ENCODE assay signal across 9 cellular contexts in the genomic region with DNA sequence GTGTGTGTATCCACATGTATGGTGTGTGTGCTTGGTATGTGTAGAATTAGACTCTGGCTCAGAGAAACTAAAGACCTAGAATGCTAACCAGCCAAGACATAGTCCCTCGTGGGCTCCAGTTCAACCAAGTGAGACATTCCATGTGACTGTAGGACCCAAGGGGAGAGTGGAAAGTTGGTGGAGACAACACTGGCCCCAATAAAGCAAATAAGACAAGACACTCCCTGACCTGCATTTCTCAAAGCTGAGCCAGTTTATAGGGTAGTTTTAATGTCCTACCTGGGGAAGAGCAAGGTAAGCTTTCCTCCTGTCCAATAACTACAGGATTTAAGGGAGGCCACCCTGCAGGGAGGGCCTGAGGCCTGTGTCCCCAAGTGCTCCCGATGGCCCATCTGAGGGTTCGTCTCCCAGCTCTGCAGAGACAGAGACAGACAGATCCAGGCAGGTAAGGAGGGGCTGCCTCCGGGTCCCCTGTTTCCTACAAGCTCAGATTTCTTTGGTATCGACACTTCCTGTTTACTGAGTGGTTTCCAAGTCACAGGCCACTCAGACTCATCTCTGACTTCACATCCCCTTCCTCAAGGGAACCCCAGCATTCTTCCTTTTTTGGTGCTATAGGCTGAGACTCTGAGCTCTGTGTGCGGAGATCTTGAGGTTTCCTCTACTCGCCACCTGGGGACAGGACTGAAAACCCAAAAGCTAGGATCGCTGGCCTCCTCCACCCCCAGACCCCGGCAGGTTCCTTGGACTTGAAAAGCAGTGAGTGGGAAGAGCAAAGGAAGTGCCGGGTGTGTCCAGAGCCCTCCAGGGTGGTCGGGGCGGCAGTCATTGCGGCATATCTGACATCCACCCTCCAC. TPM values are rescaled to one million over a fixed set of nuclear protein-coding genes. Genes with fewer than 3 reads are reported as not detected.
A peak's percentile ranks its signal among the peaks of the same experiment; 100 is the strongest.
DNase-seq lines count a peak whose midpoint lies in the region; ATAC-seq, FAIRE-seq and TF ChIP-seq lines count a peak whose summit lies in the region.
"Had no signal": no experiment of that assay in that cellular context is flagged by ENCODE, and none has a peak within 500 bp of the region (broad histone marks: within the 10 kb centered on the region; RNA-seq: fewer than 3 reads in every experiment).

No MANE protein-coding gene starts in this region.

- peak; percentile 89 for FAIRE-seq in endothelial cell of umbilical vein (lab: Jason Lieb, UNC)
- FAIRE-seq: A204.1 had no signal

- TF ChIP-seq POLR2A in endothelial cell of umbilical vein (IDR thresholded peaks at IDR 0.05; ENCODE audit: low read depth, low read length): no peak

- dilution Hi-C loops in endothelial cell of umbilical vein (cut with MboI; ENCODE audit: extremely low pct_ligation_motif_present, low sequenced_read_pairs): no loop called here

- peak overlapping the region; percentile 32 for H3K4me2 ChIP-seq in endothelial cell of umbilical vein (ENCODE audit: insufficient read depth, low read length)

- H3K27ac ChIP-seq in endothelial cell of umbilical vein (ENCODE audit: insufficient read depth, low read depth, low read length): peak overlapping the region; percentile 21
- peak overlapping the region; percentile 53 for H3K27ac ChIP-seq in rectal smooth muscle tissue (ENCODE audit: low read depth, low read length)
- no peak overlapping the region for H3K27ac ChIP-seq in foreskin keratinocyte

- no peaks in the 10 kb centered on the region for H3K9me3 ChIP-seq in endothelial cell of umbilical vein (replicated peaks; ENCODE audit: control insufficient read depth, insufficient read depth, low read length)

- peak overlapping the region; percentile 53 for H3K9ac ChIP-seq in endothelial cell of umbilical vein (replicated peaks; ENCODE audit: extremely low read depth, insufficient read depth, low read length)
- H3K9ac ChIP-seq in rectal smooth muscle tissue (ENCODE audit: low read length): peak overlapping the region; percentile 59

- ATAC-seq in HG03066 (IDR thresholded peaks at IDR 0.05; ENCODE audit: low read depth, unreplicated experiment) (peak; percentile 59), foreskin keratinocyte (no peak)

- TSS peak; percentile 67 for BruUV-seq in endothelial cell of umbilical vein (replicated peaks; lab: Mats Ljungman, UMichigan)

- peak; percentile 69 for DNase-seq in activated CD4-positive, alpha-beta T cell treated with anti-CD3 and anti-CD28 coated beads for 1 hour
- DNase-seq in activated CD4-positive, alpha-beta T cell treated with anti-CD3 and anti-CD28 coated beads for 48 hours: no peak
- DNase-seq in T-helper 2 cell: peak in 3 of 5 experiments; percentile 55 to 96 (median 90)
- peak; percentile 58 for DNase-seq in endothelial cell of umbilical vein (ENCODE audit: low read depth, low spot score)
- DNase-seq in COR-L47 (lab: John Stamatoyannopoulos, UW): no peak
- no peak for DNase-seq in foreskin keratinocyte

- no peak overlapping the region for H3K4me3 ChIP-seq in endothelial cell of umbilical vein (replicated peaks in 1 of 3; ENCODE audit: insufficient read depth in 1 of 3, low read depth in 1 of 3, low read length in 3 of 3)
- H3K4me3 ChIP-seq in rectal smooth muscle tissue (ENCODE audit: low read length): peak overlapping the region; percentile 33

- TF ChIP-seq CTCF in endothelial cell of umbilical vein (IDR thresholded peaks at IDR 0.05; ENCODE audit: extremely low read depth in 1 of 2, insufficient read depth in 1 of 2, low read depth in 1 of 2, low read length in 2 of 2) (no peak), foreskin keratinocyte (conservative IDR thresholded peaks at IDR 0.05) (no peak)

- H3K27me3 ChIP-seq in endothelial cell of umbilical vein (ENCODE audit: control insufficient read depth in 2 of 2, insufficient read depth in 2 of 2, low read length in 2 of 2): no peaks in the 10 kb centered on the region
- no peaks in the 10 kb centered on the region for H3K27me3 ChIP-seq in rectal smooth muscle tissue (ENCODE audit: control insufficient read depth, insufficient read depth, low read length)
- peaks cover 38% of the 10 kb centered on the region for H3K27me3 ChIP-seq in foreskin keratinocyte

- peaks cover 28% of the 10 kb centered on the region for H3K4me1 ChIP-seq in endothelial cell of umbilical vein (ENCODE audit: control insufficient read depth, extremely low read depth, insufficient read depth, low read length)
- H3K4me1 ChIP-seq in rectal smooth muscle tissue (ENCODE audit: control insufficient read depth, insufficient read depth, low read length): no peaks in the 10 kb centered on the region
- H3K4me1 ChIP-seq in foreskin keratinocyte: no peaks in the 10 kb centered on the region

- no peaks in the 10 kb centered on the region for H3K9me1 ChIP-seq in endothelial cell of umbilical vein (replicated peaks; ENCODE audit: control insufficient read depth, extremely low read depth, insufficient read depth, low read length)

- H3K36me3 ChIP-seq in endothelial cell of umbilical vein (ENCODE audit: control insufficient read depth in 2 of 2, extremely low read depth in 1 of 2, insufficient read depth in 2 of 2, low read length in 2 of 2) (no peaks in the 10 kb centered on the region), rectal smooth muscle tissue (ENCODE audit: control insufficient read depth, insufficient read depth, low read length) (peaks cover 2% of the 10 kb centered on the region)

- POLR2A ChIA-PET in endothelial cell of umbilical vein (lab: Charles Lee): interaction anchor here (1.1 kb wide), 1 partner anchor 136 kb away, joined by 3 read pairs; no protein-coding TSS in a partner anchor

- CTCF ChIA-PET in endothelial cell of umbilical vein (lab: Charles Lee): interaction anchor here (1.0 to 1.3 kb wide), 5 partner anchors 16 to 287 kb away, joined by 3 to 5 read pairs (median 3); no protein-coding TSS in a partner anchor

- H4K20me1 ChIP-seq in endothelial cell of umbilical vein (replicated peaks; ENCODE audit: control insufficient read depth, extremely low read depth, insufficient read depth, low read length): no peaks in the 10 kb centered on the region

- intact Hi-C loops in endothelial cell of umbilical vein (cut with micrococcal nuclease): loop anchor here (2.0 kb wide), 1 partner anchor 137 kb away; no protein-coding TSS in a partner anchor

- H2AFZ ChIP-seq in endothelial cell of umbilical vein (ENCODE audit: low read depth, low read length): peak overlapping the region; percentile 63

- no peaks in the 10 kb centered on the region for H3K79me2 ChIP-seq in endothelial cell of umbilical vein (ENCODE audit: control insufficient read depth, insufficient read depth, low read length)

TF ChIP-seq in endothelial cell of umbilical vein, 7 proteins besides CTCF, POLR2A, EP300 and RAD21:
- TF ChIP-seq POLR2AphosphoS5 (IDR thresholded peaks at IDR 0.05; ENCODE audit: insufficient read depth, low read depth, low read length) (no peak), MYC (IDR thresholded peaks at IDR 0.05; ENCODE audit: low read depth, low read length) (no peak), GATA2 (IDR thresholded peaks at IDR 0.05; ENCODE audit: insufficient read depth, insufficient read length, low read depth, low read length) (no peak), JUN (IDR thresholded peaks at IDR 0.05; ENCODE audit: borderline replicate concordance, insufficient read depth, insufficient read length, low read depth) (peak; percentile 38), EZH2 (IDR thresholded peaks at IDR 0.05; ENCODE audit: borderline replicate concordance, low read depth, low read length, severe bottlenecking) (no peak)
- TF ChIP-seq, protein P1, sequence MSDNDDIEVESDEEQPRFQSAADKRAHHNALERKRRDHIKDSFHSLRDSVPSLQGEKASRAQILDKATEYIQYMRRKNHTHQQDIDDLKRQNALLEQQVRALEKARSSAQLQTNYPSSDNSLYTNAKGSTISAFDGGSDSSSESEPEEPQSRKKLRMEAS (IDR thresholded peaks at IDR 0.05; ENCODE audit: insufficient read depth, insufficient read length): no peak

RNA-seq across cellular contexts. Expression of a gene that starts 9.3 kb away (rescaled TPM):
- total RNA-seq in endothelial cell of umbilical vein (38.6 and 44.7 TPM in 2 replicates), foreskin keratinocyte (not detected in 2 replicates)
- polyA plus RNA-seq in endothelial cell of umbilical vein (18.5 and 21.0 TPM in 2 replicates), foreskin keratinocyte (not detected in 2 replicates)
- polyA plus RNA-seq in endothelial cell of umbilical vein (2011; cell fraction: cytosol; rRNA removed): 19.6 and 20.5 TPM in 2 replicates
- 22.9 and 23.2 TPM in 2 replicates for polyA plus RNA-seq in endothelial cell of umbilical vein (2011; cell fraction: nucleus; rRNA removed)
- 12.7 and 16.3 TPM in 2 replicates for polyA plus RNA-seq in endothelial cell of umbilical vein (2012)
- polyA minus RNA-seq in endothelial cell of umbilical vein: 37.4 TPM in 2 replicates
- polyA minus RNA-seq in endothelial cell of umbilical vein (2011; cell fraction: cytosol; rRNA and poly(A)+ RNA removed): not detected
- polyA minus RNA-seq in endothelial cell of umbilical vein (2011; cell fraction: nucleus; rRNA and poly(A)+ RNA removed): 11.8 and 17.1 TPM in 2 replicates

Comparison
In these comparisons a context has a peak if more than half of its experiments do, and no peak if none do; other contexts are left out.
1. DNase-seq: peak in activated CD4-positive, alpha-beta T cell treated with anti-CD3 and anti-CD28 coated beads for 1 hour (single experiment), T-helper 2 cell (3 of 5) and endothelial cell of umbilical vein (single experiment); none in activated CD4-positive, alpha-beta T cell treated with anti-CD3 and anti-CD28 coated beads for 48 hours (single experiment), COR-L47 (single experiment) and foreskin keratinocyte (0 of 2).
2. RNA of a gene that starts 9.3 kb away (total RNA-seq): 38.6 to 44.7 TPM in endothelial cell of umbilical vein; not detected in foreskin keratinocyte; every median in the first group is over 10 times any median in the second.